8 cellular contexts compared by ENCODE assay signal in the genomic region with DNA sequence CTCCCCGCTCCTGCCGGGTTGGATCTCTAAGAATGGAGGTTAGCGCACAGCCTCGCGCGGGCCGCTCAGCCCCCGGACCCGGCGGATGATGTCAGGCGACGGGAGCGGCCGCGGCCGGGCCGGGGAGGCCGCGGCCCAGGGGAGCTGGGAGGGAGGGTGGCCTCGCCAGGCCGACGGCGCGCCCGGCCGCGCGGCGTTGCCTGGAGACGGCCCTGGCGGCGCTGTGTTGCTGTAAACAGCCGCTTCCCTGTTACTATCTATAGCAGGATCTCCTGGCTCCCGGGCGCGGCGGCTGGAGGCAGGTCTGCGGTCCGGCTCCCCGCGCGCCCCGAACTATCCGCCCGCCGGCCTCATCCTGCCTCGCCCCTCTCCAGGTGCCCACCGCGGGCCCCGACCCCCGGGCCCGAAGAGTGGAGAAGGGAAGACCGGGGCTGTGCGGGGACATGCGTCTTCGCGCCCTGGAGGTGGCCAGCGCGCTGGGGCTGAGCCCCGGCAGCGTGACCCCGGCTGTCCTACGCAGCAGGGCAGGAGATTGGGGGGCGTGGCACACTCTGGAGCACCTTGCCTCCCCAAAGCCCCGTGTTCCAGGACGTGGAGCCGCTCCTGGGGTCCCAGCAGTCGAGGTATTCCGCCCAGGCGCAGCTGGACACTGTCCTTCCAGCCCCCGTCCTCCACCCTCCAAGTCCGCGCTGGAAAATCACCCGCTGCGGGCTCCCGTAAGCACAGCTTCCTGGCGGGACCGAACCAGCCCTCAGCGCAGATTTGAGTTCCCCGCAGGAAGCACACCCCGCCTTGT. TPM values are rescaled to one million over a fixed set of nuclear protein-coding genes. Genes with fewer than 3 reads are reported as not detected.
A peak's percentile ranks its signal among the peaks of the same experiment; 100 is the strongest.
DNase-seq lines count a peak whose midpoint lies in the region; ATAC-seq and TF ChIP-seq lines count a peak whose summit lies in the region.

No MANE protein-coding gene starts in this region.

- H3K36me3 Mint-ChIP-seq in activated naive CD8-positive, alpha-beta T cell treated with anti-CD3 and anti-CD28 coated beads, Interleukin-2, amount 50 U/mL, for 24 hours (ENCODE audit: low read depth), result peaks cover 32% of the 10 kb centered on the region
- peaks cover 2% of the 10 kb centered on the region for H3K36me3 Mint-ChIP-seq in neural crest cell (ENCODE audit: low read depth)

- peak; percentile 34 for TF ChIP-seq CTCF in neural crest cell (conservative IDR thresholded peaks at IDR 0.05)

- peak overlapping the region; percentile 94 for H3K27ac Mint-ChIP-seq in activated naive CD8-positive, alpha-beta T cell treated with anti-CD3 and anti-CD28 coated beads, Interleukin-2, amount 50 U/mL, for 24 hours
- peak overlapping the region; percentile 89 for H3K27ac Mint-ChIP-seq in neural crest cell (ENCODE audit: unreplicated experiment)

- H3K4me1 Mint-ChIP-seq in activated naive CD8-positive, alpha-beta T cell treated with anti-CD3 and anti-CD28 coated beads, Interleukin-2, amount 50 U/mL, for 24 hours, result peaks cover 64% of the 10 kb centered on the region
- peaks cover 59% of the 10 kb centered on the region for H3K4me1 Mint-ChIP-seq in neural crest cell

- peak overlapping the region; percentile 93 for H3K4me3 Mint-ChIP-seq in activated naive CD8-positive, alpha-beta T cell treated with anti-CD3 and anti-CD28 coated beads, Interleukin-2, amount 50 U/mL, for 24 hours
- H3K4me3 Mint-ChIP-seq in neural crest cell, result peak overlapping the region; percentile 99

- DNase-seq in EH (ENCODE audit: low read depth), result peak; percentile 93
- DNase-seq in KBM-7, result peak; percentile 83
- peak; percentile 80 for DNase-seq in RPMI8226
- DNase-seq in activated naive CD8-positive, alpha-beta T cell treated with anti-CD3 and anti-CD28 coated beads, Interleukin-2, amount 50 U/mL, for 24 hours, result peak; percentile 59
- DNase-seq in glomerular visceral epithelial cell (ENCODE audit: extremely low spot score), result peak; percentile 91
- peak; percentile 64 for DNase-seq in neural crest cell (ENCODE audit: low read depth, low spot score)

- in situ Hi-C loops in KBM-7 (cut with MboI; ENCODE audit: low pct_unique_long_range_greater_than_20kb, low sequenced_read_pairs), result no loop called here

- peak; percentile 29 for ATAC-seq in activated naive CD8-positive, alpha-beta T cell treated with anti-CD3 and anti-CD28 coated beads, Interleukin-2, amount 50 U/mL, for 24 hours
- ATAC-seq in HG03354 (IDR thresholded peaks at IDR 0.05; ENCODE audit: poor library complexity, severe bottlenecking, unreplicated experiment) (no peak), GM18870 (IDR thresholded peaks at IDR 0.05; ENCODE audit: unreplicated experiment) (no peak)

- peaks cover 36% of the 10 kb centered on the region for H3K27me3 Mint-ChIP-seq in activated naive CD8-positive, alpha-beta T cell treated with anti-CD3 and anti-CD28 coated beads, Interleukin-2, amount 50 U/mL, for 24 hours
- peaks cover 46% of the 10 kb centered on the region for H3K27me3 Mint-ChIP-seq in neural crest cell (ENCODE audit: low read depth)

- H3K9me3 Mint-ChIP-seq in activated naive CD8-positive, alpha-beta T cell treated with anti-CD3 and anti-CD28 coated beads, Interleukin-2, amount 50 U/mL, for 24 hours, result no peaks in the 10 kb centered on the region
- no peaks in the 10 kb centered on the region for H3K9me3 Mint-ChIP-seq in neural crest cell

RNA-seq across cellular contexts. Expression of a gene that starts 1.4 kb away (rescaled TPM):
- total RNA-seq in neural crest cell, result 3.8 and 5.8 TPM in 2 replicates
